Comparison of ENCODE assay signal across 1 cellular context in genomic region chr4:55345980-55346850, GRCh38.
A peak's percentile ranks its signal among the peaks of the same experiment; 100 is the strongest.
TF ChIP-seq lines count a peak whose summit lies in the region.

SRD5A3 (plus strand) TSS chr4:55346242; CDS start chr4:55346337, 95 bp downstream.

TF ChIP-seq in HepG2, 621 proteins besides CTCF, POLR2A, EP300 and RAD21 (continued from another document and continues in another):
- TF ChIP-seq ZNF530 (CRISPR knock-in tag; IDR thresholded peaks at IDR 0.05; ENCODE audit: low read depth), result no peak
- peak; percentile 36; the same call in 1 of the 2 replicates for TF ChIP-seq ZBTB26 (CRISPR knock-in tag; IDR thresholded peaks at IDR 0.05; ENCODE audit: borderline replicate concordance)
- no peak for TF ChIP-seq ZNF737 (CRISPR knock-in tag; IDR thresholded peaks at IDR 0.05; ENCODE audit: borderline replicate concordance)
- 0 out of 2 replicates have a peak, but pooled peaks have one; percentile 65 for TF ChIP-seq RFXAP (CRISPR knock-in tag; IDR thresholded peaks at IDR 0.05; ENCODE audit: borderline replicate concordance)
- peak; percentile 81; the same call in 1 of the 2 replicates for TF ChIP-seq ZNF225 (CRISPR knock-in tag; IDR thresholded peaks at IDR 0.05)
- no peak for TF ChIP-seq GABPA (IDR thresholded peaks at IDR 0.05; ENCODE audit: low read depth, low read length)
- TF ChIP-seq GABPA (CRISPR knock-in tag; IDR thresholded peaks at IDR 0.05; ENCODE audit: low read depth), result no peak
- no peak for TF ChIP-seq ELF4 (CRISPR knock-in tag; IDR thresholded peaks at IDR 0.05; ENCODE audit: borderline replicate concordance)
- peak; percentile 97 for TF ChIP-seq ZSCAN21 (CRISPR knock-in tag; IDR thresholded peaks at IDR 0.05; ENCODE audit: borderline replicate concordance)
- peak; percentile 62; the same call in 1 of the 2 replicates for TF ChIP-seq THAP7 (CRISPR knock-in tag; IDR thresholded peaks at IDR 0.05)
- TF ChIP-seq SMC3 (IDR thresholded peaks at IDR 0.05; ENCODE audit: low read length), result peak; percentile 7; the same call in 1 of the 2 replicates
- TF ChIP-seq DDIT3 (CRISPR knock-in tag; IDR thresholded peaks at IDR 0.05), result no peak
- peak; percentile 90 for TF ChIP-seq ZNF639 (CRISPR knock-in tag; conservative IDR thresholded peaks at IDR 0.05)
- no peak for TF ChIP-seq PRDM10 (CRISPR knock-in tag; IDR thresholded peaks at IDR 0.05; ENCODE audit: low read depth)
- no peak for TF ChIP-seq MNT (IDR thresholded peaks at IDR 0.05)
- TF ChIP-seq KDM4B (CRISPR knock-in tag; IDR thresholded peaks at IDR 0.05), result no peak; the same call in 1 of the 2 replicates
- TF ChIP-seq ZNF576 (CRISPR knock-in tag; IDR thresholded peaks at IDR 0.05), result no peak
- peak; percentile 84 for TF ChIP-seq REPIN1 (CRISPR knock-in tag; IDR thresholded peaks at IDR 0.05; ENCODE audit: borderline replicate concordance, low read depth)
- TF ChIP-seq PCBP2 (optimal IDR thresholded peaks at IDR 0.05; ENCODE audit: low read depth, low read length, poor library complexity, severe bottlenecking), result no peak
- TF ChIP-seq ZNF770 (CRISPR knock-in tag; IDR thresholded peaks at IDR 0.05), result peak; percentile 78
- peak; percentile 20; the same call in 1 of the 2 replicates for TF ChIP-seq ZNF605 (CRISPR knock-in tag; IDR thresholded peaks at IDR 0.05)
- TF ChIP-seq CAMTA2 (CRISPR knock-in tag; IDR thresholded peaks at IDR 0.05; ENCODE audit: borderline replicate concordance), result peak; percentile 80; the same call in 1 of the 2 replicates
- TF ChIP-seq THAP11 (CRISPR knock-in tag; IDR thresholded peaks at IDR 0.05), result no peak; the same call in 1 of the 2 replicates
- TF ChIP-seq SAFB2 (CRISPR knock-in tag; IDR thresholded peaks at IDR 0.05; ENCODE audit: borderline replicate concordance, low read depth), result peak; percentile 76; the same call in 1 of the 2 replicates
- TF ChIP-seq ZNF224 (CRISPR knock-in tag; IDR thresholded peaks at IDR 0.05), result 0 out of 2 replicates have a peak, but pooled peaks have one; percentile 43
- TF ChIP-seq E2F2 (CRISPR knock-in tag; IDR thresholded peaks at IDR 0.05; ENCODE audit: borderline replicate concordance), result no peak
- no peak for TF ChIP-seq USF2 (IDR thresholded peaks at IDR 0.05; ENCODE audit: low read depth, low read length)
- TF ChIP-seq USF2 (CRISPR knock-in tag; IDR thresholded peaks at IDR 0.05; ENCODE audit: borderline replicate concordance), result peak; percentile 29; the same call in 1 of the 2 replicates
- no peak for TF ChIP-seq LCORL (IDR thresholded peaks at IDR 0.05)
- peak; percentile 84 for TF ChIP-seq LCORL (CRISPR knock-in tag; IDR thresholded peaks at IDR 0.05)
- TF ChIP-seq ZFP91 (CRISPR knock-in tag; IDR thresholded peaks at IDR 0.05; ENCODE audit: borderline replicate concordance), result peak; percentile 87; the same call in 1 of the 2 replicates
- TF ChIP-seq ZNF687 (CRISPR knock-in tag; IDR thresholded peaks at IDR 0.05), result peak; percentile 94
- 0 out of 2 replicates have a peak, but pooled peaks have one; percentile 32 for TF ChIP-seq RARG (CRISPR knock-in tag; IDR thresholded peaks at IDR 0.05; ENCODE audit: low read depth)
- no peak for TF ChIP-seq RBM22 (optimal IDR thresholded peaks at IDR 0.05; ENCODE audit: low read length)
- TF ChIP-seq NFYC (CRISPR knock-in tag; IDR thresholded peaks at IDR 0.05), result no peak
